Comparison of ENCODE assay signal across 32 cellular contexts in genomic region chr7:155388561-155388960, GRCh38.
"Had no signal": no experiment of that assay in that cellular context is flagged by ENCODE, and none has a peak within 500 bp of the region (broad histone marks: within the 10 kb centered on the region; RNA-seq: fewer than 3 reads in every experiment).

No MANE protein-coding gene starts in this region.

- H3K4me3 Mint-ChIP-seq: activated B cell treated with CpG ODN at 0.5 μM for 24 hours; activated CD4-positive, alpha-beta memory T cell treated with anti-CD3 and anti-CD28 coated beads for 36 hours; activated CD4-positive, alpha-beta T cell treated with anti-CD3 and anti-CD28 coated beads, Interleukin-2, amount 10 ng/mL, durations not matched to agents 24 days and 14 days; activated CD8-positive, alpha-beta memory T cell treated with anti-CD3 and anti-CD28 coated beads, Interleukin-2, amount 10 ng/mL, durations not matched to agents 7 days and 5 days; activated CD8-positive, alpha-beta T cell treated with anti-CD3 and anti-CD28 coated beads, Interleukin-2, amount 10 ng/mL, durations not matched to agents 7 days and 5 days; activated naive CD4-positive, alpha-beta T cell treated with anti-CD3 and anti-CD28 coated beads for 36 hours; activated naive CD4-positive, alpha-beta T cell treated with anti-CD3 and anti-CD28 coated beads, Interleukin-2, amount 50 U/mL, for 24 hours; activated naive CD8-positive, alpha-beta T cell treated with anti-CD3 and anti-CD28 coated beads for 36 hours; activated naive CD8-positive, alpha-beta T cell treated with anti-CD3 and anti-CD28 coated beads, Interleukin-2, amount 50 U/mL, for 24 hours; activated T-helper 1 cell treated with anti-CD3 and anti-CD28 coated beads, Interleukin-12 subunit alpha, Interleukin-12 subunit beta, Interleukin-2, Interleukin-4 antibody, amounts not matched to agents 30 ng/mL and 10 ng/mL and 1 ng/mL, durations not matched to agents 14 hours and 24 hours and 36 hours; central memory CD8-positive, alpha-beta T cell; T-helper 17 cell; T-helper 2 cell treated with Interferon-gamma antibody and Interleukin-4, amounts not matched to agents 5 μg/mL and 100 μg/mL, for 36 hours had no signal

- H3K9me3 Mint-ChIP-seq: activated B cell treated with CpG ODN at 0.5 μM for 24 hours; activated CD4-positive, alpha-beta memory T cell treated with anti-CD3 and anti-CD28 coated beads for 36 hours; activated CD4-positive, alpha-beta T cell treated with anti-CD3 and anti-CD28 coated beads, Interleukin-2, amount 10 ng/mL, durations not matched to agents 24 days and 14 days; activated naive CD4-positive, alpha-beta T cell treated with anti-CD3 and anti-CD28 coated beads for 36 hours; activated naive CD4-positive, alpha-beta T cell treated with anti-CD3 and anti-CD28 coated beads, Interleukin-2, amount 50 U/mL, for 24 hours; activated naive CD8-positive, alpha-beta T cell treated with anti-CD3 and anti-CD28 coated beads for 36 hours; activated naive CD8-positive, alpha-beta T cell treated with anti-CD3 and anti-CD28 coated beads, Interleukin-2, amount 50 U/mL, for 24 hours; activated T-helper 1 cell treated with anti-CD3 and anti-CD28 coated beads, Interleukin-12 subunit alpha, Interleukin-12 subunit beta, Interleukin-2, Interleukin-4 antibody, amounts not matched to agents 30 ng/mL and 10 ng/mL and 1 ng/mL, durations not matched to agents 14 hours and 24 hours and 36 hours; activated T-helper 2 cell treated with anti-CD3 and anti-CD28 coated beads, Interferon-gamma antibody, Interleukin-2, Interleukin-4, amounts not matched to agents 10 μg/mL and 5 μg/mL and 100 μg/mL, durations not matched to agents 14 hours and 24 hours and 36 hours; central memory CD8-positive, alpha-beta T cell; T-helper 2 cell treated with Interferon-gamma antibody and Interleukin-4, amounts not matched to agents 5 μg/mL and 100 μg/mL, for 36 hours had no signal

- H3K4me1 ChIP-seq: adrenal gland, ascending aorta, esophagus squamous epithelium, gastroesophageal sphincter had no signal

- H3K4me3 ChIP-seq: adrenal gland, ascending aorta, esophagus squamous epithelium, gastroesophageal sphincter had no signal

- H3K9me3 ChIP-seq: adrenal gland, ascending aorta, esophagus squamous epithelium, gastroesophageal sphincter had no signal

- DNase-seq: activated B cell treated with CpG ODN at 0.5 μM for 24 hours; activated CD4-positive, alpha-beta memory T cell treated with anti-CD3 and anti-CD28 coated beads for 36 hours; activated CD4-positive, alpha-beta T cell treated with anti-CD3 and anti-CD28 coated beads, Interleukin-2, amount 10 ng/mL, durations not matched to agents 24 days and 14 days; activated CD8-positive, alpha-beta memory T cell treated with anti-CD3 and anti-CD28 coated beads, Interleukin-2, amount 10 ng/mL, durations not matched to agents 7 days and 5 days; activated CD8-positive, alpha-beta memory T cell treated with anti-CD3 and anti-CD28 coated beads, Interleukin-2, amount 50 U/mL, for 4 hours; activated CD8-positive, alpha-beta T cell treated with anti-CD3 and anti-CD28 coated beads, Interleukin-2, amount 10 ng/mL, durations not matched to agents 7 days and 5 days; activated effector memory CD4-positive, alpha-beta T cell treated with anti-CD3 and anti-CD28 coated beads, Interleukin-2, amount 50 U/mL, for 16 hours; activated naive CD4-positive, alpha-beta T cell treated with anti-CD3 and anti-CD28 coated beads for 36 hours; activated naive CD8-positive, alpha-beta T cell treated with anti-CD3 and anti-CD28 coated beads for 36 hours; activated naive CD8-positive, alpha-beta T cell treated with anti-CD3 and anti-CD28 coated beads, Interleukin-2, amount 50 U/mL, for 24 hours; activated T-cell treated with anti-CD3 and anti-CD28 coated beads, Interleukin-2, amount 50 U/mL, for 1 hour; activated T-cell treated with anti-CD3 and anti-CD28 coated beads, Interleukin-2, amount 50 U/mL, for 48 hours; adrenal gland; amygdala; brain microvascular endothelial cell; cortex of kidney; effector CD8-positive, alpha-beta T cell; esophagus squamous epithelium; foreskin melanocyte; T-helper 1 cell; T-helper 17 cell; T1000; WERI-Rb-1 had no signal

- H3K4me1 Mint-ChIP-seq: activated B cell treated with CpG ODN at 0.5 μM for 24 hours; activated CD4-positive, alpha-beta T cell treated with anti-CD3 and anti-CD28 coated beads, Interleukin-2, amount 10 ng/mL, durations not matched to agents 24 days and 14 days; activated naive CD4-positive, alpha-beta T cell treated with anti-CD3 and anti-CD28 coated beads, Interleukin-2, amount 50 U/mL, for 24 hours; activated naive CD8-positive, alpha-beta T cell treated with anti-CD3 and anti-CD28 coated beads for 36 hours; activated naive CD8-positive, alpha-beta T cell treated with anti-CD3 and anti-CD28 coated beads, Interleukin-2, amount 50 U/mL, for 24 hours; central memory CD8-positive, alpha-beta T cell had no signal

- H3K36me3 ChIP-seq: adrenal gland, ascending aorta, brain microvascular endothelial cell, esophagus squamous epithelium, gastroesophageal sphincter, WERI-Rb-1 had no signal

- H3K27ac Mint-ChIP-seq: activated CD4-positive, alpha-beta memory T cell treated with anti-CD3 and anti-CD28 coated beads for 36 hours; activated CD4-positive, alpha-beta T cell treated with anti-CD3 and anti-CD28 coated beads, Interleukin-2, amount 10 ng/mL, durations not matched to agents 24 days and 14 days; activated CD8-positive, alpha-beta memory T cell treated with anti-CD3 and anti-CD28 coated beads, Interleukin-2, amount 10 ng/mL, durations not matched to agents 7 days and 5 days; activated CD8-positive, alpha-beta T cell treated with anti-CD3 and anti-CD28 coated beads, Interleukin-2, amount 10 ng/mL, durations not matched to agents 7 days and 5 days; activated naive CD4-positive, alpha-beta T cell treated with anti-CD3 and anti-CD28 coated beads for 36 hours; activated naive CD4-positive, alpha-beta T cell treated with anti-CD3 and anti-CD28 coated beads, Interleukin-2, amount 50 U/mL, for 24 hours; activated naive CD8-positive, alpha-beta T cell treated with anti-CD3 and anti-CD28 coated beads for 36 hours; activated naive CD8-positive, alpha-beta T cell treated with anti-CD3 and anti-CD28 coated beads, Interleukin-2, amount 50 U/mL, for 24 hours; activated T-helper 1 cell treated with anti-CD3 and anti-CD28 coated beads, Interleukin-12 subunit alpha, Interleukin-12 subunit beta, Interleukin-2, Interleukin-4 antibody, amounts not matched to agents 30 ng/mL and 10 ng/mL and 1 ng/mL, durations not matched to agents 14 hours and 24 hours and 36 hours; activated T-helper 2 cell treated with anti-CD3 and anti-CD28 coated beads, Interferon-gamma antibody, Interleukin-2, Interleukin-4, amounts not matched to agents 10 μg/mL and 5 μg/mL and 100 μg/mL, durations not matched to agents 14 hours and 24 hours and 36 hours; T-helper 17 cell; T-helper 2 cell treated with Interferon-gamma antibody and Interleukin-4, amounts not matched to agents 5 μg/mL and 100 μg/mL, for 36 hours had no signal

- ATAC-seq: activated CD4-positive, CD25-positive, alpha-beta regulatory T cell treated with anti-CD3 and anti-CD28 coated beads, Interleukin-2, amount 50 U/mL, for 24 hours; activated CD8-positive, alpha-beta memory T cell treated with anti-CD3 and anti-CD28 coated beads, Interleukin-2, amount 10 ng/mL, durations not matched to agents 7 days and 5 days; activated CD8-positive, alpha-beta T cell treated with anti-CD3 and anti-CD28 coated beads, Interleukin-2, amount 10 ng/mL, durations not matched to agents 7 days and 5 days; activated naive CD8-positive, alpha-beta T cell treated with anti-CD3 and anti-CD28 coated beads, Interleukin-2, amount 50 U/mL, for 24 hours; gastroesophageal sphincter; T-helper 17 cell had no signal

- H3K27ac ChIP-seq: adrenal gland, ascending aorta, brain microvascular endothelial cell, epithelial cell of prostate, esophagus squamous epithelium, gastroesophageal sphincter, WERI-Rb-1 had no signal

- H3K36me3 Mint-ChIP-seq: activated CD4-positive, alpha-beta memory T cell treated with anti-CD3 and anti-CD28 coated beads for 36 hours; activated CD8-positive, alpha-beta memory T cell treated with anti-CD3 and anti-CD28 coated beads, Interleukin-2, amount 10 ng/mL, durations not matched to agents 7 days and 5 days; activated naive CD4-positive, alpha-beta T cell treated with anti-CD3 and anti-CD28 coated beads, Interleukin-2, amount 50 U/mL, for 24 hours; activated naive CD8-positive, alpha-beta T cell treated with anti-CD3 and anti-CD28 coated beads for 36 hours had no signal
